In the genomic region with DNA sequence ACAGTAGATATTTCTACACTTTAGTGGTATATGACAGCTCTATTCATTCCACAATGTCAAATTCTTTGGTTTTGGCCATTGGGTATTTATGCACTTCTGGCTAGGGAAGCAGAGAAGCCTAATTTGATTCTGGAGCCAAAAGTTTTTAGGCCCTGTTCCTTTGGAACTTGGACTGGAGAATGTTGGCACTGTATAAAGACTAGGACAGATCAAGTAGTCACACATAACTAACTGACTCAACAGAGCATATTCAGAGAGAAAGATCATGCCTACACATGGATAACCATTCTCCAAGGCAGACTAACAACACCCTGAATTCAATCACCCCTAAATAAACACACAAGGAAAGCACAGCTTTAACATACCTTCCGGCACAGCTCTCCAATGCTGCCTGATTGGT, we compare ENCODE assay signal across 1 cellular context.
TF ChIP-seq lines count a peak whose summit lies in the region.

No MANE protein-coding gene starts in this region.

TF ChIP-seq in H1, 55 proteins besides CTCF, POLR2A, EP300 and RAD21 (continued from another document):
- TF ChIP-seq, protein P1, sequence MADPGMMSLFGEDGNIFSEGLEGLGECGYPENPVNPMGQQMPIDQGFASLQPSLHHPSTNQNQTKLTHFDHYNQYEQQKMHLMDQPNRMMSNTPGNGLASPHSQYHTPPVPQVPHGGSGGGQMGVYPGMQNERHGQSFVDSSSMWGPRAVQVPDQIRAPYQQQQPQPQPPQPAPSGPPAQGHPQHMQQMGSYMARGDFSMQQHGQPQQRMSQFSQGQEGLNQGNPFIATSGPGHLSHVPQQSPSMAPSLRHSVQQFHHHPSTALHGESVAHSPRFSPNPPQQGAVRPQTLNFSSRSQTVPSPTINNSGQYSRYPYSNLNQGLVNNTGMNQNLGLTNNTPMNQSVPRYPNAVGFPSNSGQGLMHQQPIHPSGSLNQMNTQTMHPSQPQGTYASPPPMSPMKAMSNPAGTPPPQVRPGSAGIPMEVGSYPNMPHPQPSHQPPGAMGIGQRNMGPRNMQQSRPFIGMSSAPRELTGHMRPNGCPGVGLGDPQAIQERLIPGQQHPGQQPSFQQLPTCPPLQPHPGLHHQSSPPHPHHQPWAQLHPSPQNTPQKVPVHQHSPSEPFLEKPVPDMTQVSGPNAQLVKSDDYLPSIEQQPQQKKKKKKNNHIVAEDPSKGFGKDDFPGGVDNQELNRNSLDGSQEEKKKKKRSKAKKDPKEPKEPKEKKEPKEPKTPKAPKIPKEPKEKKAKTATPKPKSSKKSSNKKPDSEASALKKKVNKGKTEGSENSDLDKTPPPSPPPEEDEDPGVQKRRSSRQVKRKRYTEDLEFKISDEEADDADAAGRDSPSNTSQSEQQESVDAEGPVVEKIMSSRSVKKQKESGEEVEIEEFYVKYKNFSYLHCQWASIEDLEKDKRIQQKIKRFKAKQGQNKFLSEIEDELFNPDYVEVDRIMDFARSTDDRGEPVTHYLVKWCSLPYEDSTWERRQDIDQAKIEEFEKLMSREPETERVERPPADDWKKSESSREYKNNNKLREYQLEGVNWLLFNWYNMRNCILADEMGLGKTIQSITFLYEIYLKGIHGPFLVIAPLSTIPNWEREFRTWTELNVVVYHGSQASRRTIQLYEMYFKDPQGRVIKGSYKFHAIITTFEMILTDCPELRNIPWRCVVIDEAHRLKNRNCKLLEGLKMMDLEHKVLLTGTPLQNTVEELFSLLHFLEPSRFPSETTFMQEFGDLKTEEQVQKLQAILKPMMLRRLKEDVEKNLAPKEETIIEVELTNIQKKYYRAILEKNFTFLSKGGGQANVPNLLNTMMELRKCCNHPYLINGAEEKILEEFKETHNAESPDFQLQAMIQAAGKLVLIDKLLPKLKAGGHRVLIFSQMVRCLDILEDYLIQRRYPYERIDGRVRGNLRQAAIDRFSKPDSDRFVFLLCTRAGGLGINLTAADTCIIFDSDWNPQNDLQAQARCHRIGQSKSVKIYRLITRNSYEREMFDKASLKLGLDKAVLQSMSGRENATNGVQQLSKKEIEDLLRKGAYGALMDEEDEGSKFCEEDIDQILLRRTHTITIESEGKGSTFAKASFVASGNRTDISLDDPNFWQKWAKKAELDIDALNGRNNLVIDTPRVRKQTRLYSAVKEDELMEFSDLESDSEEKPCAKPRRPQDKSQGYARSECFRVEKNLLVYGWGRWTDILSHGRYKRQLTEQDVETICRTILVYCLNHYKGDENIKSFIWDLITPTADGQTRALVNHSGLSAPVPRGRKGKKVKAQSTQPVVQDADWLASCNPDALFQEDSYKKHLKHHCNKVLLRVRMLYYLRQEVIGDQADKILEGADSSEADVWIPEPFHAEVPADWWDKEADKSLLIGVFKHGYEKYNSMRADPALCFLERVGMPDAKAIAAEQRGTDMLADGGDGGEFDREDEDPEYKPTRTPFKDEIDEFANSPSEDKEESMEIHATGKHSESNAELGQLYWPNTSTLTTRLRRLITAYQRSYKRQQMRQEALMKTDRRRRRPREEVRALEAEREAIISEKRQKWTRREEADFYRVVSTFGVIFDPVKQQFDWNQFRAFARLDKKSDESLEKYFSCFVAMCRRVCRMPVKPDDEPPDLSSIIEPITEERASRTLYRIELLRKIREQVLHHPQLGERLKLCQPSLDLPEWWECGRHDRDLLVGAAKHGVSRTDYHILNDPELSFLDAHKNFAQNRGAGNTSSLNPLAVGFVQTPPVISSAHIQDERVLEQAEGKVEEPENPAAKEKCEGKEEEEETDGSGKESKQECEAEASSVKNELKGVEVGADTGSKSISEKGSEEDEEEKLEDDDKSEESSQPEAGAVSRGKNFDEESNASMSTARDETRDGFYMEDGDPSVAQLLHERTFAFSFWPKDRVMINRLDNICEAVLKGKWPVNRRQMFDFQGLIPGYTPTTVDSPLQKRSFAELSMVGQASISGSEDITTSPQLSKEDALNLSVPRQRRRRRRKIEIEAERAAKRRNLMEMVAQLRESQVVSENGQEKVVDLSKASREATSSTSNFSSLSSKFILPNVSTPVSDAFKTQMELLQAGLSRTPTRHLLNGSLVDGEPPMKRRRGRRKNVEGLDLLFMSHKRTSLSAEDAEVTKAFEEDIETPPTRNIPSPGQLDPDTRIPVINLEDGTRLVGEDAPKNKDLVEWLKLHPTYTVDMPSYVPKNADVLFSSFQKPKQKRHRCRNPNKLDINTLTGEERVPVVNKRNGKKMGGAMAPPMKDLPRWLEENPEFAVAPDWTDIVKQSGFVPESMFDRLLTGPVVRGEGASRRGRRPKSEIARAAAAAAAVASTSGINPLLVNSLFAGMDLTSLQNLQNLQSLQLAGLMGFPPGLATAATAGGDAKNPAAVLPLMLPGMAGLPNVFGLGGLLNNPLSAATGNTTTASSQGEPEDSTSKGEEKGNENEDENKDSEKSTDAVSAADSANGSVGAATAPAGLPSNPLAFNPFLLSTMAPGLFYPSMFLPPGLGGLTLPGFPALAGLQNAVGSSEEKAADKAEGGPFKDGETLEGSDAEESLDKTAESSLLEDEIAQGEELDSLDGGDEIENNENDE (IDR thresholded peaks at IDR 0.05; ENCODE audit: insufficient replicate concordance, low read length) = no peak
- TF ChIP-seq, protein P2, sequence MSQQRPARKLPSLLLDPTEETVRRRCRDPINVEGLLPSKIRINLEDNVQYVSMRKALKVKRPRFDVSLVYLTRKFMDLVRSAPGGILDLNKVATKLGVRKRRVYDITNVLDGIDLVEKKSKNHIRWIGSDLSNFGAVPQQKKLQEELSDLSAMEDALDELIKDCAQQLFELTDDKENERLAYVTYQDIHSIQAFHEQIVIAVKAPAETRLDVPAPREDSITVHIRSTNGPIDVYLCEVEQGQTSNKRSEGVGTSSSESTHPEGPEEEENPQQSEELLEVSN (IDR thresholded peaks at IDR 0.05) = no peak
- TF ChIP-seq SP1 (IDR thresholded peaks at IDR 0.05; ENCODE audit: low read depth, low read length) (no peak), SIRT6 (IDR thresholded peaks at IDR 0.05; ENCODE audit: low read length) (no peak), YY1 (IDR thresholded peaks at IDR 0.05; ENCODE audit: low read depth, low read length) (no peak), CBX5 (IDR thresholded peaks at IDR 0.05; ENCODE audit: low read depth, low read length) (no peak), EGR1 (IDR thresholded peaks at IDR 0.05; ENCODE audit: borderline replicate concordance, low read depth, low read length) (no peak), TAF1 (IDR thresholded peaks at IDR 0.05; ENCODE audit: low read depth, low read length) (no peak), POLR2AphosphoS5 (IDR thresholded peaks at IDR 0.05; ENCODE audit: low read depth, low read length) (no peak), RNF2 (IDR thresholded peaks at IDR 0.05; ENCODE audit: borderline replicate concordance, low read depth, low read length, missing control alignments, poor library complexity, severe bottlenecking) (no peak)
- TF ChIP-seq, protein P3, sequence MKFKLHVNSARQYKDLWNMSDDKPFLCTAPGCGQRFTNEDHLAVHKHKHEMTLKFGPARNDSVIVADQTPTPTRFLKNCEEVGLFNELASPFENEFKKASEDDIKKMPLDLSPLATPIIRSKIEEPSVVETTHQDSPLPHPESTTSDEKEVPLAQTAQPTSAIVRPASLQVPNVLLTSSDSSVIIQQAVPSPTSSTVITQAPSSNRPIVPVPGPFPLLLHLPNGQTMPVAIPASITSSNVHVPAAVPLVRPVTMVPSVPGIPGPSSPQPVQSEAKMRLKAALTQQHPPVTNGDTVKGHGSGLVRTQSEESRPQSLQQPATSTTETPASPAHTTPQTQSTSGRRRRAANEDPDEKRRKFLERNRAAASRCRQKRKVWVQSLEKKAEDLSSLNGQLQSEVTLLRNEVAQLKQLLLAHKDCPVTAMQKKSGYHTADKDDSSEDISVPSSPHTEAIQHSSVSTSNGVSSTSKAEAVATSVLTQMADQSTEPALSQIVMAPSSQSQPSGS (IDR thresholded peaks at IDR 0.05; ENCODE audit: low read length) = no peak
